Comparison of ENCODE assay signal across 15 cellular contexts in the genomic region with DNA sequence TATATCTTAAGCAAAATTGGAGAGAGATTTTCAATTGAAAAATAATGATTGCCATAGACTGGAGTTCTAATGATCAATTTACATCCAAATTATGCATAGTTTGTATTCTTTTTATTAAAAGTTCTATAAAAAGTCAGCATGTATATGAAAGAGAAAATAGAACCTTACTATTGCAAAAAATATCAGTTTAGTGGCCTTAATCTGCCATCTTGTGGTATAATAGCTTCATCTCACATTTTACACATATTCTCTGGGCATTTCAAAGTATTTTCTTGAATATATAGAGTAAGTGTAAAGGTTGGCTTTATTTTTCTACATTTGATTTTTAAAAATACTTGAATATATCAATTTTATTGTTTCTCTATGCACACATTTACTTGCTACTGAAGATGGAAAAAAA.
A peak's percentile ranks its signal among the peaks of the same experiment; 100 is the strongest.
DNase-seq lines count a peak whose midpoint lies in the region; ATAC-seq, FAIRE-seq and TF ChIP-seq lines count a peak whose summit lies in the region.
"Had no signal": no experiment of that assay in that cellular context is flagged by ENCODE, and none has a peak within 500 bp of the region (broad histone marks: within the 10 kb centered on the region; RNA-seq: fewer than 3 reads in every experiment).

No MANE protein-coding gene starts in this region.

- H2BK12ac ChIP-seq in H9 (ENCODE audit: insufficient read length, low read depth, low read length), result no peak overlapping the region

- H3K18ac ChIP-seq in H9 (ENCODE audit: insufficient read length, low read depth, low read length), result no peak overlapping the region

- no peak overlapping the region for H2BK20ac ChIP-seq in H9 (ENCODE audit: low read depth, low read length, poor library complexity, severe bottlenecking)

- H3K4me3 ChIP-seq in A549, result no peak overlapping the region
- H3K4me3 ChIP-seq in epithelial cell of esophagus (ENCODE audit: low read length), result no peak overlapping the region
- H3K4me3 ChIP-seq: adrenal gland, tibial nerve had no signal

- no peak for ATAC-seq in A549

- no peak overlapping the region for H3T11ph ChIP-seq in H9 (ENCODE audit: low read length)

- no peaks in the 10 kb centered on the region for H3K27me3 ChIP-seq in H9 (ENCODE audit: insufficient read depth, low read length)
- H3K27me3 ChIP-seq: adrenal gland, tibial nerve had no signal

- H2AK5ac ChIP-seq in H9 (ENCODE audit: insufficient read length, low read length), result no peak overlapping the region

- no peak overlapping the region for H4K91ac ChIP-seq in H9 (ENCODE audit: insufficient read length, low read depth, low read length)

- H4K5ac ChIP-seq in H9 (ENCODE audit: insufficient read length, low read depth, low read length), result no peak overlapping the region

- H4K8ac ChIP-seq in H9 (replicated peaks; ENCODE audit: insufficient read length, low read depth, low read length), result no peak overlapping the region

- H3K4me1 ChIP-seq in A549, result no peaks in the 10 kb centered on the region
- H3K4me1 ChIP-seq in H9 (ENCODE audit: insufficient read depth, low read length), result no peaks in the 10 kb centered on the region
- H3K4me1 ChIP-seq: adrenal gland, tibial nerve had no signal

- H3K23me2 ChIP-seq in H9 (ENCODE audit: insufficient read length, low read depth, low read length, poor library complexity, severe bottlenecking), result no peaks in the 10 kb centered on the region

- peak; percentile 80 for FAIRE-seq in A549 (lab: Jason Lieb, UNC)
- FAIRE-seq: GM19239 had no signal

- H3K27me3 Mint-ChIP-seq in H9 (ENCODE audit: low read depth), result no peaks in the 10 kb centered on the region
- H3K27me3 Mint-ChIP-seq: CD8-positive, alpha-beta memory T cell had no signal

- no peak overlapping the region for H3K27ac ChIP-seq in A549
- no peak overlapping the region for H3K27ac ChIP-seq in H9 (ENCODE audit: insufficient read length, low read depth, low read length)
- H3K27ac ChIP-seq: adrenal gland, tibial nerve had no signal

- TF ChIP-seq RAD21 in A549 (conservative IDR thresholded peaks at IDR 0.05 in 1 of 2, IDR thresholded peaks at IDR 0.05 in 1 of 2), result peak; percentile 52 to 70

- H3K79me2 ChIP-seq in H9 (ENCODE audit: insufficient read depth, low read length), result no peaks in the 10 kb centered on the region

- H3K4me2 ChIP-seq in A549, result no peak overlapping the region
- H3K4me2 ChIP-seq in H9 (ENCODE audit: insufficient read depth, insufficient read length, low read length), result no peak overlapping the region

- H4K20me1 ChIP-seq in H9 (ENCODE audit: control insufficient read depth, insufficient read depth, insufficient read length), result no peaks in the 10 kb centered on the region

- no peaks in the 10 kb centered on the region for H3K4me1 Mint-ChIP-seq in H9
- H3K4me1 Mint-ChIP-seq: CD8-positive, alpha-beta memory T cell had no signal

- no peak for TF ChIP-seq EP300 in A549 (IDR thresholded peaks at IDR 0.05)

- H3K27ac Mint-ChIP-seq in H9, result no peak overlapping the region
- H3K27ac Mint-ChIP-seq: CD8-positive, alpha-beta memory T cell had no signal

- H2BK120ac ChIP-seq in H9 (ENCODE audit: low read depth, low read length, poor library complexity, severe bottlenecking), result no peak overlapping the region

- H3K9me3 ChIP-seq in A549 (no peaks in the 10 kb centered on the region), H9 (ENCODE audit: control insufficient read depth, low read depth, low read length) (no peaks in the 10 kb centered on the region)
- H3K9me3 ChIP-seq: adrenal gland had no signal

- H3K9me3 Mint-ChIP-seq in H9, result peaks cover 0 to 6% of the 10 kb centered on the region in 2 experiments; a peak in 2 of 5 replicates

- no peak overlapping the region for H3K23ac ChIP-seq in H9 (ENCODE audit: insufficient read length, low read depth, low read length)

- H2AFZ ChIP-seq in H9 (ENCODE audit: low read length), result no peak overlapping the region

- no peak overlapping the region for H3K4me3 Mint-ChIP-seq in H9
- H3K4me3 Mint-ChIP-seq: CD8-positive, alpha-beta memory T cell had no signal

- no peak overlapping the region for H3K14ac ChIP-seq in H9 (ENCODE audit: insufficient read depth, low read length)

- DNase-seq in A549 (ENCODE audit: low read depth in 1 of 2, low spot score in 1 of 2) (peak; percentile 2 to 16), H9 (no peak), OCI-M1 (lab: John Stamatoyannopoulos, UW) (peak; percentile 63), epithelial cell of esophagus (ENCODE audit: low read depth) (peak; percentile 22), putamen (ENCODE audit: low spot score) (no peak), CD1c-positive myeloid dendritic cell (ENCODE audit: extremely low spot score) (no peak), activated gamma-delta T cell treated with Interleukin-2 at 50 U/mL for 16 hours (no peak)
- no peak for DNase-seq in activated CD4-positive, alpha-beta T cell treated with anti-CD3 and anti-CD28 coated beads, Interleukin-2, amount 50 U/mL, for 48 hours
- DNase-seq: adrenal gland; CD8-positive, alpha-beta memory T cell; midbrain; MV-4-11; T-helper 9 cell had no signal

- H3K36me3 Mint-ChIP-seq in H9 (ENCODE audit: insufficient read depth in 1 of 3, low read depth in 3 of 3), result peaks cover 0 to 5% (median 0%) of the 10 kb centered on the region in 3 experiments; a peak in 1 of 7 replicates

- no peak overlapping the region for H3K56ac ChIP-seq in H9 (ENCODE audit: insufficient read length, low read depth, low read length)

- peak; percentile 39; the same call in 1 of the 3 replicates for TF ChIP-seq CTCF in A549 (IDR thresholded peaks at IDR 0.05)
- TF ChIP-seq CTCF in H9 (conservative IDR thresholded peaks at IDR 0.05), result peak; percentile 47
- peak; percentile 4 for TF ChIP-seq CTCF in epithelial cell of esophagus (IDR thresholded peaks at IDR 0.05; ENCODE audit: insufficient read depth, low read depth, low read length, missing control alignments)

- H3K4ac ChIP-seq in H9 (ENCODE audit: low read depth, low read length), result no peak overlapping the region

- no peak overlapping the region for H2BK15ac ChIP-seq in H9 (ENCODE audit: low read depth, low read length)

- no peaks in the 10 kb centered on the region for H3K79me1 ChIP-seq in H9 (ENCODE audit: insufficient read depth, low read depth, low read length, poor library complexity, severe bottlenecking)

- no peak overlapping the region for H3K9ac ChIP-seq in H9 (ENCODE audit: extremely low read depth, insufficient read length, low read length)

- no peak for TF ChIP-seq POLR2A in A549 (IDR thresholded peaks at IDR 0.05; ENCODE audit: low read length)

- POLR2A ChIA-PET in A549 (lab: Yijun Ruan, JAX), result no interaction called here

- CTCF ChIA-PET in A549 (lab: Yijun Ruan, JAX), result interaction anchor here (0.6 to 1.8 kb wide), 5 partner anchors 11 to 1237 kb away, joined by 3 to 4 read pairs (median 3); no protein-coding TSS in a partner anchor

- H2BK5ac ChIP-seq in H9 (ENCODE audit: insufficient read length, low read length), result no peak overlapping the region

TF ChIP-seq in A549, 52 proteins besides CTCF, POLR2A, EP300 and RAD21:
- TF ChIP-seq, protein P1, sequence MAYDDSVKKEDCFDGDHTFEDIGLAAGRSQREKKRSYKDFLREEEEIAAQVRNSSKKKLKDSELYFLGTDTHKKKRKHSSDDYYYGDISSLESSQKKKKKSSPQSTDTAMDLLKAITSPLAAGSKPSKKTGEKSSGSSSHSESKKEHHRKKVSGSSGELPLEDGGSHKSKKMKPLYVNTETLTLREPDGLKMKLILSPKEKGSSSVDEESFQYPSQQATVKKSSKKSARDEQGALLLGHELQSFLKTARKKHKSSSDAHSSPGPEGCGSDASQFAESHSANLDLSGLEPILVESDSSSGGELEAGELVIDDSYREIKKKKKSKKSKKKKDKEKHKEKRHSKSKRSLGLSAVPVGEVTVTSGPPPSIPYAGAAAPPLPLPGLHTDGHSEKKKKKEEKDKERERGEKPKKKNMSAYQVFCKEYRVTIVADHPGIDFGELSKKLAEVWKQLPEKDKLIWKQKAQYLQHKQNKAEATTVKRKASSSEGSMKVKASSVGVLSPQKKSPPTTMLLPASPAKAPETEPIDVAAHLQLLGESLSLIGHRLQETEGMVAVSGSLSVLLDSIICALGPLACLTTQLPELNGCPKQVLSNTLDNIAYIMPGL (CRISPR knock-in tag; IDR thresholded peaks at IDR 0.05; ENCODE audit: borderline replicate concordance), result no peak
- TF ChIP-seq NFE2L2 (conservative IDR thresholded peaks at IDR 0.05; ENCODE audit: low read length) (no peak), SMC3 (IDR thresholded peaks at IDR 0.05) (peak; percentile 52; the same call in 2 of the 3 replicates)

Comparison
In these comparisons a context has a peak if more than half of its experiments do, and no peak if none do; other contexts are left out.
1. DNase-seq: peak in A549 (2 of 2), OCI-M1 (single experiment) and epithelial cell of esophagus (single experiment); none in H9 (single experiment), activated CD4-positive, alpha-beta T cell treated with anti-CD3 and anti-CD28 coated beads, Interleukin-2, amount 50 U/mL, for 48 hours (0 of 2), putamen (single experiment), CD1c-positive myeloid dendritic cell (single experiment) and activated gamma-delta T cell treated with Interleukin-2 at 50 U/mL for 16 hours (single experiment).
2. Peak in every context shown above with its lines, with median percentiles within 50 percentile points of each other: CTCF ChIP-seq.